ENCODE assay signal across 1 cellular context in genomic region chr7:138158739-138159528, GRCh38.
TF ChIP-seq lines count a peak whose summit lies in the region.

No MANE protein-coding gene starts in this region.

TF ChIP-seq in HepG2, 621 proteins besides CTCF, POLR2A, EP300 and RAD21 (continued from another document and continues in another):
- TF ChIP-seq RERE (CRISPR knock-in tag; IDR thresholded peaks at IDR 0.05; ENCODE audit: low read depth) (peak; percentile 65; the same call in 1 of the 2 replicates), ZNF282 (IDR thresholded peaks at IDR 0.05; ENCODE audit: partially characterized antibody) (no peak), NFIB (CRISPR knock-in tag; IDR thresholded peaks at IDR 0.05; ENCODE audit: borderline replicate concordance) (no peak), NBN (conservative IDR thresholded peaks at IDR 0.05) (no peak), SCMH1 (CRISPR knock-in tag; IDR thresholded peaks at IDR 0.05; ENCODE audit: borderline replicate concordance) (no peak), MYPOP (CRISPR knock-in tag; IDR thresholded peaks at IDR 0.05) (0 out of 2 replicates have a peak, but pooled peaks have one; percentile 52), E2F2 (CRISPR knock-in tag; IDR thresholded peaks at IDR 0.05; ENCODE audit: borderline replicate concordance) (no peak), ZIK1 (CRISPR knock-in tag; IDR thresholded peaks at IDR 0.05; ENCODE audit: borderline replicate concordance, low read depth) (no peak), MAX (IDR thresholded peaks at IDR 0.05) (0 out of 2 replicates have a peak, but pooled peaks have one; percentile 7), ZFX (CRISPR knock-in tag; IDR thresholded peaks at IDR 0.05; ENCODE audit: low read depth) (peak; percentile 61), FOXA1 (IDR thresholded peaks at IDR 0.05) (no peak), FOXA1 (CRISPR knock-in tag; IDR thresholded peaks at IDR 0.05) (no peak), NR2F6 (IDR thresholded peaks at IDR 0.05) (peak; percentile 99), NR2F6 (CRISPR knock-in tag; IDR thresholded peaks at IDR 0.05) (peak; percentile 96), HMG20B (CRISPR knock-in tag; conservative IDR thresholded peaks at IDR 0.05) (peak; percentile 77; the same call in 1 of the 2 replicates), ZNF431 (CRISPR knock-in tag; IDR thresholded peaks at IDR 0.05; ENCODE audit: borderline replicate concordance, low read depth) (0 out of 2 replicates have a peak, but pooled peaks have one; percentile 41), THAP8 (CRISPR knock-in tag; IDR thresholded peaks at IDR 0.05; ENCODE audit: borderline replicate concordance) (no peak), AHR (CRISPR knock-in tag; IDR thresholded peaks at IDR 0.05) (no peak), HMGXB4 (CRISPR knock-in tag; IDR thresholded peaks at IDR 0.05; ENCODE audit: borderline replicate concordance in 1 of 2, low read depth in 1 of 2) (0 out of 4 replicates have a peak, but pooled peaks of 1 of the 2 experiments have one; percentile 35), GABPA (IDR thresholded peaks at IDR 0.05; ENCODE audit: low read depth, low read length) (no peak), GABPA (CRISPR knock-in tag; IDR thresholded peaks at IDR 0.05; ENCODE audit: low read depth) (no peak), KLF16 (CRISPR knock-in tag; IDR thresholded peaks at IDR 0.05) (no peak), ZEB1 (IDR thresholded peaks at IDR 0.05; ENCODE audit: insufficient replicate concordance, low read depth) (peak; percentile 78), AFF4 (CRISPR knock-in tag; IDR thresholded peaks at IDR 0.05) (0 out of 2 replicates have a peak, but pooled peaks have one; percentile 38), HDAC2 (CRISPR knock-in tag; IDR thresholded peaks at IDR 0.05) (peak; percentile 70), CREM (IDR thresholded peaks at IDR 0.05) (peak; percentile 59; the same call in 1 of the 2 replicates), CREM (CRISPR knock-in tag; IDR thresholded peaks at IDR 0.05) (no peak), ZSCAN29 (CRISPR knock-in tag; conservative IDR thresholded peaks at IDR 0.05) (0 out of 2 replicates have a peak, but pooled peaks have one; percentile 33), ERF (CRISPR knock-in tag; IDR thresholded peaks at IDR 0.05) (0 out of 2 replicates have a peak, but pooled peaks have one; percentile 54), PAX8 (CRISPR knock-in tag; IDR thresholded peaks at IDR 0.05; ENCODE audit: borderline replicate concordance) (no peak), ZNF367 (CRISPR knock-in tag; IDR thresholded peaks at IDR 0.05; ENCODE audit: borderline replicate concordance) (no peak), ZUFSP (CRISPR knock-in tag; IDR thresholded peaks at IDR 0.05; ENCODE audit: borderline replicate concordance) (no peak), ATRX (CRISPR knock-in tag; IDR thresholded peaks at IDR 0.05; ENCODE audit: borderline replicate concordance) (no peak), PHF21A (CRISPR knock-in tag; IDR thresholded peaks at IDR 0.05) (peak; percentile 86), NPAS2 (CRISPR knock-in tag; IDR thresholded peaks at IDR 0.05; ENCODE audit: borderline replicate concordance) (no peak), NFRKB (IDR thresholded peaks at IDR 0.05) (no peak), MIER2 (CRISPR knock-in tag; IDR thresholded peaks at IDR 0.05) (no peak), DMTF1 (CRISPR knock-in tag; IDR thresholded peaks at IDR 0.05) (no peak)
